8 cellular contexts compared by ENCODE assay signal in genomic region chr5:88680253-88681132, GRCh38.
A peak's percentile ranks its signal among the peaks of the same experiment; 100 is the strongest.
DNase-seq lines count a peak whose midpoint lies in the region; ATAC-seq lines count a peak whose summit lies in the region.

No MANE protein-coding gene starts in this region.

- H3K4me3 Mint-ChIP-seq in effector memory CD8-positive, alpha-beta T cell: peak overlapping the region; percentile 52 to 74

- H3K36me3 Mint-ChIP-seq in effector memory CD8-positive, alpha-beta T cell (ENCODE audit: insufficient read depth): peaks cover 37% of the 10 kb centered on the region

- H3K9me3 Mint-ChIP-seq in effector memory CD8-positive, alpha-beta T cell: no peaks in the 10 kb centered on the region

- peaks cover 86 to 95% of the 10 kb centered on the region in 2 donors for H3K27me3 Mint-ChIP-seq in effector memory CD8-positive, alpha-beta T cell

- peaks cover 10 to 19% of the 10 kb centered on the region in 2 donors for H3K4me1 Mint-ChIP-seq in effector memory CD8-positive, alpha-beta T cell (ENCODE audit: low read depth in 2 of 2)

- H3K27ac Mint-ChIP-seq in effector memory CD8-positive, alpha-beta T cell: peak overlapping the region in 1 of 2 donors; percentile 68

- ATAC-seq in GM18868 (IDR thresholded peaks at IDR 0.05; ENCODE audit: unreplicated experiment) (peak; percentile 71), HG03095 (IDR thresholded peaks at IDR 0.05; ENCODE audit: unreplicated experiment) (peak; percentile 82)
- ATAC-seq in effector memory CD8-positive, alpha-beta T cell (replicated peaks): peak; percentile 89

- DNase-seq in AG08396 (ENCODE audit: low spot score) (peak; percentile 92), NCI-H510A treated with DMSO at 0.1 percent for 48 hours (lab: John Stamatoyannopoulos, UW) (peak; percentile 48), midbrain (lab: John Stamatoyannopoulos, UW) (peak; percentile 91)
- peak; percentile 45 to 80 for DNase-seq in activated CD8-positive, alpha-beta memory T cell treated with anti-CD3 and anti-CD28 coated beads for 1 hour (ENCODE audit: extremely low read depth in 1 of 2, low read depth in 1 of 2)
- DNase-seq in effector memory CD8-positive, alpha-beta T cell: peak; percentile 74 to 80 (median 80)
- DNase-seq in stimulated activated CD8-positive, alpha-beta memory T cell treated with anti-CD3 and anti-CD28 coated beads, Interleukin-2, amount 100 ng/mL, for 48 hours (ENCODE audit: low read depth in 2 of 2): peak; percentile 70 to 73

Comparison
In these comparisons a context has a peak if more than half of its experiments do, and no peak if none do; other contexts are left out.
1. Peak in every context shown above with its lines: DNase-seq and ATAC-seq.